Comparison of ENCODE assay signal across 9 cellular contexts in genomic region chr11:65489061-65489705, GRCh38. TPM values are rescaled to one million over a fixed set of nuclear protein-coding genes. Genes with fewer than 3 reads are reported as not detected.
A peak's percentile ranks its signal among the peaks of the same experiment; 100 is the strongest.
DNase-seq lines count a peak whose midpoint lies in the region; ATAC-seq, FAIRE-seq and TF ChIP-seq lines count a peak whose summit lies in the region.
"Had no signal": no experiment of that assay in that cellular context is flagged by ENCODE, and none has a peak within 500 bp of the region (broad histone marks: within the 10 kb centered on the region; RNA-seq: fewer than 3 reads in every experiment).

No MANE protein-coding gene starts in this region.

- no peak overlapping the region for H2AFZ ChIP-seq in GM12878 (ENCODE audit: control insufficient read depth, low read depth, low read length)

- peaks cover 3% of the 10 kb centered on the region for H3K27me3 Mint-ChIP-seq in activated CD8-positive, alpha-beta memory T cell treated with anti-CD3 and anti-CD28 coated beads, Interleukin-2, amount 10 ng/mL, durations not matched to agents 7 days and 5 days

- no peaks in the 10 kb centered on the region for H3K36me3 ChIP-seq in GM12878 (ENCODE audit: control insufficient read depth in 2 of 2, insufficient read depth in 2 of 2, low read length in 1 of 2)
- no peaks in the 10 kb centered on the region for H3K36me3 ChIP-seq in iPS-18a (ENCODE audit: control insufficient read depth, low read depth, low read length)
- H3K36me3 ChIP-seq in skeletal muscle tissue (ENCODE audit: control insufficient read depth in 3 of 3, insufficient read depth in 3 of 3, low read length in 3 of 3) = no peaks in the 10 kb centered on the region

- no peaks in the 10 kb centered on the region for H3K9me3 ChIP-seq in GM12878 (replicated peaks; ENCODE audit: control insufficient read depth, insufficient read depth, low read length)
- H3K9me3 ChIP-seq in iPS-18a (ENCODE audit: control insufficient read depth, low read depth, low read length) = no peaks in the 10 kb centered on the region
- H3K9me3 ChIP-seq in skeletal muscle tissue (ENCODE audit: control insufficient read depth in 3 of 3, low read length in 3 of 3) = no peaks in the 10 kb centered on the region

- no peak for TF ChIP-seq EP300 in GM12878 (IDR thresholded peaks at IDR 0.05; ENCODE audit: borderline replicate concordance in 1 of 2, control insufficient read depth in 1 of 2, low read depth in 2 of 2, low read length in 2 of 2)

- POLR2A ChIA-PET in GM12878 (lab: Charles Lee) = interaction anchor here (0.6 to 16.2 kb wide), 6 partner anchors 7 to 70 kb away, joined by 3 to 429 read pairs (median 54); partner anchors contain the start of gene MALAT1

- 92% methylated on average over 10 of the region's 10 CpGs for WGBS in GM12878 (ENCODE audit: insufficient coverage, insufficient replicate concordance, low lambda C conversion rate, missing lambda C conversion rate)

- SMC1A ChIA-PET in GM12878 (lab: Charles Lee; ENCODE audit: uncharacterized antibody, unreplicated experiment) = interaction anchor here (1.0 to 15.8 kb wide), 6 partner anchors 9 to 73 kb away, joined by 3 to 146 read pairs (median 20); partner anchors contain the start of gene MALAT1

- no peaks in the 10 kb centered on the region for H3K36me3 Mint-ChIP-seq in activated CD8-positive, alpha-beta memory T cell treated with anti-CD3 and anti-CD28 coated beads, Interleukin-2, amount 10 ng/mL, durations not matched to agents 7 days and 5 days

- BruUV-seq in GM12878 (replicated peaks; lab: Mats Ljungman, UMichigan) = no TSS peak

- H3K27me3 ChIP-seq in GM12878 (replicated peaks in 1 of 2; ENCODE audit: control insufficient read depth in 2 of 2, insufficient read depth in 2 of 2, low read length in 1 of 2) (no peaks in the 10 kb centered on the region), iPS-18a (ENCODE audit: control insufficient read depth, insufficient read depth, low read length) (no peaks in the 10 kb centered on the region), skeletal muscle tissue (ENCODE audit: control insufficient read depth in 3 of 3, insufficient read depth in 3 of 3, low read length in 3 of 3) (no peaks in the 10 kb centered on the region)

- no peak for TF ChIP-seq POLR2A in GM12878 (IDR thresholded peaks at IDR 0.05; ENCODE audit: low read depth, low read length)

- H3K4me2 ChIP-seq in GM12878 (ENCODE audit: control insufficient read depth, insufficient read depth) = peak overlapping the region; percentile 87; the same call in 1 of the 2 replicates

- no peak for TF ChIP-seq CTCF in GM12878 (IDR thresholded peaks at IDR 0.05 in 2 of 3, conservative IDR thresholded peaks at IDR 0.05 in 1 of 3; ENCODE audit: control insufficient read depth in 2 of 3, extremely low read depth in 1 of 3, insufficient read depth in 1 of 3, low read depth in 3 of 3, low read length in 3 of 3)

- CTCF ChIA-PET in GM12878 (lab: Yijun Ruan, JAX) = interaction anchor here (0.5 to 27.9 kb wide), 6 partner anchors 8 to 159 kb away, joined by 3 to 728 read pairs (median 9); partner anchors contain the start of gene MALAT1
- CTCF ChIA-PET in activated CD8-positive, alpha-beta memory T cell treated with anti-CD3 and anti-CD28 coated beads, Interleukin-2, amount 10 ng/mL, durations not matched to agents 7 days and 5 days (lab: Charles Lee) = interaction anchor here (1.4 to 3.5 kb wide), 4 partner anchors 11 to 73 kb away, joined by 5 to 23 read pairs (median 8); no protein-coding TSS in a partner anchor

- H3K4me3 ChIP-seq in GM12878 (no peak overlapping the region), iPS-18a (ENCODE audit: low read length) (peak overlapping the region; percentile 34), skeletal muscle tissue (ENCODE audit: low read length in 3 of 3) (peak overlapping the region; percentile 41 to 54 (median 43))

- no peak overlapping the region for H3K27ac Mint-ChIP-seq in activated CD8-positive, alpha-beta memory T cell treated with anti-CD3 and anti-CD28 coated beads, Interleukin-2, amount 10 ng/mL, durations not matched to agents 7 days and 5 days

- no peaks in the 10 kb centered on the region for H4K20me1 ChIP-seq in GM12878 (ENCODE audit: control insufficient read depth, insufficient read depth)

- no peak for ATAC-seq in GM12878
- no peak for ATAC-seq in HG03442 (IDR thresholded peaks at IDR 0.05; ENCODE audit: unreplicated experiment)
- ATAC-seq in HG03025 (IDR thresholded peaks at IDR 0.05; ENCODE audit: low FRiP score, unreplicated experiment) = no peak
- no peak for ATAC-seq in activated CD8-positive, alpha-beta memory T cell treated with anti-CD3 and anti-CD28 coated beads, Interleukin-2, amount 10 ng/mL, durations not matched to agents 7 days and 5 days

- no peak for TF ChIP-seq RAD21 in GM12878 (IDR thresholded peaks at IDR 0.05; ENCODE audit: insufficient read depth, low read depth, low read length)

- no peaks in the 10 kb centered on the region for H3K9me3 Mint-ChIP-seq in activated CD8-positive, alpha-beta memory T cell treated with anti-CD3 and anti-CD28 coated beads, Interleukin-2, amount 10 ng/mL, durations not matched to agents 7 days and 5 days (ENCODE audit: low read depth)
- H3K9me3 Mint-ChIP-seq: T-helper 1 cell treated with Interleukin-12 subunit alpha and Interleukin-12 subunit beta and Interleukin-4 antibody, amounts not matched to agents 30 μg/mL and 1 μg/mL, for 36 hours had no signal

- DNase-seq in GM04504 (ENCODE audit: low read depth) = peak; percentile 93
- no peak for DNase-seq in GM12878 (ENCODE audit: low read depth, low spot score)
- no peak for DNase-seq in activated CD8-positive, alpha-beta memory T cell treated with anti-CD3 and anti-CD28 coated beads, Interleukin-2, amount 10 ng/mL, durations not matched to agents 7 days and 5 days
- DNase-seq in AML-193 (lab: John Stamatoyannopoulos, UW) = no peak

- H3K4me1 Mint-ChIP-seq in activated CD8-positive, alpha-beta memory T cell treated with anti-CD3 and anti-CD28 coated beads, Interleukin-2, amount 10 ng/mL, durations not matched to agents 7 days and 5 days = peaks cover 24% of the 10 kb centered on the region

- no peak for FAIRE-seq in GM12878 (lab: Jason Lieb, UNC)

- in situ Hi-C loops in GM12878 (cut with MboI) = no loop called here

- peaks cover 27% of the 10 kb centered on the region for H3K79me2 ChIP-seq in GM12878 (ENCODE audit: control insufficient read depth, insufficient read depth, low read length)

- H3K4me1 ChIP-seq in GM12878 (ENCODE audit: control insufficient read depth, insufficient read depth, low read length) (peaks cover 75% of the 10 kb centered on the region), iPS-18a (ENCODE audit: control insufficient read depth, low read depth, low read length) (peaks cover 87% of the 10 kb centered on the region), skeletal muscle tissue (ENCODE audit: control insufficient read depth in 3 of 3, insufficient read depth in 3 of 3, low read length in 3 of 3) (peaks cover 82 to 85% (median 83%) of the 10 kb centered on the region in 3 donors)

- no peak overlapping the region for H3K9ac ChIP-seq in GM12878 (ENCODE audit: control insufficient read depth, insufficient read depth, low read length)
- peak overlapping the region; percentile 81 for H3K9ac ChIP-seq in iPS-18a (ENCODE audit: low read length)
- peak overlapping the region; percentile 25 to 84 (median 55) for H3K9ac ChIP-seq in skeletal muscle tissue (ENCODE audit: low read depth in 1 of 3, low read length in 3 of 3)

- no peak overlapping the region for H3K4me3 Mint-ChIP-seq in activated CD8-positive, alpha-beta memory T cell treated with anti-CD3 and anti-CD28 coated beads, Interleukin-2, amount 10 ng/mL, durations not matched to agents 7 days and 5 days
- H3K4me3 Mint-ChIP-seq: T-helper 1 cell treated with Interleukin-12 subunit alpha and Interleukin-12 subunit beta and Interleukin-4 antibody, amounts not matched to agents 30 μg/mL and 1 μg/mL, for 36 hours had no signal

- H3K27ac ChIP-seq in GM12878 (ENCODE audit: control insufficient read depth, insufficient read depth) (peak overlapping the region; percentile 62), iPS-18a (ENCODE audit: low read length) (peak overlapping the region; percentile 92), skeletal muscle tissue (ENCODE audit: low read depth, low read length) (peak overlapping the region; percentile 100)

- intact Hi-C loops in GM12878 (cut with micrococcal nuclease; ENCODE audit: unreplicated experiment) = no loop called here

- RAD21 ChIA-PET in GM12878 (lab: Charles Lee; ENCODE audit: unreplicated experiment) = interaction anchor here (1.2 to 3.2 kb wide), 6 partner anchors 9 to 20 kb away, joined by 4 to 29 read pairs (median 6); partner anchors contain the start of gene MALAT1

RNA-seq across cellular contexts. Expression of gene MALAT1, which starts 9.7 kb away (rescaled TPM):
- 43,172 and 44,148 TPM in 2 replicates for total RNA-seq in GM12878 (2013; cell fraction: nucleolus; rRNA removed)
- total RNA-seq in GM12878 (2014; rRNA removed) (1,917 and 1,986 TPM in 2 replicates), GM12878 (2014; rRNA removed; fragmentation: Illumina TruSeq; extraction: Trizol) (2,052 and 2,660 TPM in 2 replicates), GM12878 (2021) (3,939 and 4,883 TPM in 2 replicates), skeletal muscle tissue (7,794 TPM)
- 704 TPM for polyA plus RNA-seq in GM12878 (2011; ENCODE audit: low read depth)
- polyA plus RNA-seq in GM12878 (2011; rRNA removed) (659 and 901 TPM in 2 replicates), GM12878 (2014; fragmentation: Illumina TruSeq; extraction: Trizol) (448 and 686 TPM in 2 replicates), GM12878 (2014; fragmentation: Nextera tagmentation; extraction: Ambion mirVana) (1,000 to 10,000 TPM; 1,593 to 8,160 TPM), GM12878 (2014; rRNA removed) (1,421 and 1,643 TPM in 2 replicates), GM12878 (2016; fragmentation: Nextera tagmentation; extraction: Ambion mirVana) (1,000 to 10,000 TPM; 6,201 to 6,497 TPM)
- 216 and 352 TPM in 2 replicates for polyA plus RNA-seq in GM12878 (2011; cell fraction: cytosol; rRNA removed)
- 4,041 and 4,062 TPM in 2 replicates for polyA plus RNA-seq in GM12878 (2011; cell fraction: nucleus; rRNA removed)
- polyA plus RNA-seq in GM12878 (2012) = 1,013 and 3,952 TPM in 2 replicates
- polyA minus RNA-seq in GM12878 (2011; rRNA and poly(A)+ RNA removed) = 2,928 and 3,606 TPM in 2 replicates
- polyA minus RNA-seq in GM12878 (2011; cell fraction: cytosol; rRNA and poly(A)+ RNA removed) = 1,627 and 2,358 TPM in 2 replicates
- 12,181 and 12,309 TPM in 2 replicates for polyA minus RNA-seq in GM12878 (2011; cell fraction: nucleus; rRNA and poly(A)+ RNA removed)
- total RNA-seq in activated CD8-positive, alpha-beta memory T cell treated with anti-CD3 and anti-CD28 coated beads, Interleukin-2, amount 10 ng/mL, durations not matched to agents 7 days and 5 days = 1,000 to 10,000 TPM; 4,026 to 5,234 TPM

RNA-seq across cellular contexts. Expression of gene SCYL1, which starts 35.7 kb away (rescaled TPM):
- total RNA-seq in GM12878 (2013; cell fraction: nucleolus; rRNA removed) = 28.9 and 34.4 TPM in 2 replicates
- total RNA-seq in GM12878 (2014; rRNA removed) (75.1 and 82.7 TPM in 2 replicates), GM12878 (2014; rRNA removed; fragmentation: Illumina TruSeq; extraction: Trizol) (25.9 and 29.3 TPM in 2 replicates), GM12878 (2021) (66.7 and 67.8 TPM in 2 replicates), skeletal muscle tissue (36.0 TPM)
- 16.4 TPM for polyA plus RNA-seq in GM12878 (2011; ENCODE audit: low read depth)
- polyA plus RNA-seq in GM12878 (2011; rRNA removed) (17.8 and 43.1 TPM in 2 replicates), GM12878 (2014; fragmentation: Illumina TruSeq; extraction: Trizol) (6.9 and 32.5 TPM in 2 replicates), GM12878 (2014; fragmentation: Nextera tagmentation; extraction: Ambion mirVana) (1 to 10 TPM in 1 of 2 experiments, under 1 TPM in 1; 0.80 to 6.3 TPM), GM12878 (2014; rRNA removed) (68.0 and 74.6 TPM in 2 replicates), GM12878 (2016; fragmentation: Nextera tagmentation; extraction: Ambion mirVana) (10 to 100 TPM; 59.2 to 65.4 TPM)
- 88.7 and 112 TPM in 2 replicates for polyA plus RNA-seq in GM12878 (2011; cell fraction: cytosol; rRNA removed)
- polyA plus RNA-seq in GM12878 (2011; cell fraction: nucleus; rRNA removed) = 114 and 150 TPM in 2 replicates
- 35.1 and 36.8 TPM in 2 replicates for polyA plus RNA-seq in GM12878 (2012)
- 43.5 and 70.6 TPM in 2 replicates for polyA minus RNA-seq in GM12878 (2011; rRNA and poly(A)+ RNA removed)
- 23.4 and 34.6 TPM in 2 replicates for polyA minus RNA-seq in GM12878 (2011; cell fraction: cytosol; rRNA and poly(A)+ RNA removed)
- polyA minus RNA-seq in GM12878 (2011; cell fraction: nucleus; rRNA and poly(A)+ RNA removed) = 16.7 and 26.3 TPM in 2 replicates
- total RNA-seq in activated CD8-positive, alpha-beta memory T cell treated with anti-CD3 and anti-CD28 coated beads, Interleukin-2, amount 10 ng/mL, durations not matched to agents 7 days and 5 days = 10 to 100 TPM; 68.0 to 76.7 TPM
